21 cellular contexts compared by ENCODE assay signal in the genomic region with DNA sequence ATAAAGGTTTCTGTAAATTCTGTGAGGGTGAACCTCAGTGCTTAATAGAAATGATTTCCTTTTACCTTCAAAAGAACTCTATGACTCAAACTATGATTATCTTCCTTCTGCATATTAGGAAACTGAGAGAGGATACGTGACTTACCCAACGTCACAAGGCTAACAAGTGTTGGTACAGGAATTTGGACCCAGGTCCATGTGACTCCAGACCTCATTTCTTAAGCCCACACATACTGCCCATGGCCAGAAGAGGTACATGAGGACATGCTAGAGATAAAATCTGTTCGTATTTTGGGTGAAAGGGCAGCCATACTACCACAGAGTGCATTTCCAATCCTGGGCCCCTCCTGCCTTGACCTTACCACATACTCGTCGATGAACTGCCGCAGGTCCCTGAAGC.
DNase-seq lines count a peak whose midpoint lies in the region; ATAC-seq and TF ChIP-seq lines count a peak whose summit lies in the region.
"Had no signal": no experiment of that assay in that cellular context is flagged by ENCODE, and none has a peak within 500 bp of the region (broad histone marks: within the 10 kb centered on the region; RNA-seq: fewer than 3 reads in every experiment).

No MANE protein-coding gene starts in this region.

- peaks cover 92% of the 10 kb centered on the region for H3K4me1 ChIP-seq in OCI-LY3 (ENCODE audit: low read length)
- H3K4me1 ChIP-seq in spleen: peaks cover 15 to 100% (median 75%) of the 10 kb centered on the region in 6 donors
- H3K4me1 ChIP-seq: gastrocnemius medialis had no signal

- H3K79me2 ChIP-seq in OCI-LY3 (ENCODE audit: low read length): no peaks in the 10 kb centered on the region

- H3K9ac ChIP-seq in OCI-LY3 (ENCODE audit: low read length): peak overlapping the region; percentile 36; the same call in 1 of the 2 replicates

- H4K20me1 ChIP-seq in OCI-LY3 (ENCODE audit: insufficient read depth, low read length): no peaks in the 10 kb centered on the region

- peaks cover 2% of the 10 kb centered on the region for H3K9me3 Mint-ChIP-seq in activated CD8-positive, alpha-beta T cell treated with anti-CD3 and anti-CD28 coated beads for 36 hours
- H3K9me3 Mint-ChIP-seq in activated CD8-positive, alpha-beta T cell treated with anti-CD3 and anti-CD28 coated beads, Interleukin-2, amount 10 ng/mL, durations not matched to agents 7 days and 5 days (ENCODE audit: insufficient read depth): no peaks in the 10 kb centered on the region
- H3K9me3 Mint-ChIP-seq: activated T-cell treated with anti-CD3 and anti-CD28 coated beads, Interleukin-2, amount 50 U/mL, for 4 hours had no signal

- POLR2A ChIA-PET in activated CD8-positive, alpha-beta T cell treated with anti-CD3 and anti-CD28 coated beads for 36 hours (lab: Charles Lee): no interaction called here
- POLR2A ChIA-PET in activated CD8-positive, alpha-beta T cell treated with anti-CD3 and anti-CD28 coated beads, Interleukin-2, amount 10 ng/mL, durations not matched to agents 7 days and 5 days (lab: Charles Lee): no interaction called here

- H3K27ac Mint-ChIP-seq in activated CD8-positive, alpha-beta T cell treated with anti-CD3 and anti-CD28 coated beads for 36 hours: peak overlapping the region; percentile 40
- no peak overlapping the region for H3K27ac Mint-ChIP-seq in activated CD8-positive, alpha-beta T cell treated with anti-CD3 and anti-CD28 coated beads, Interleukin-2, amount 10 ng/mL, durations not matched to agents 7 days and 5 days

- H3K27ac ChIP-seq in OCI-LY3 (ENCODE audit: low read length) (peak overlapping the region; percentile 88), spleen (peak overlapping the region in 6 of 8 donors; percentile 63 to 87 (median 82))
- H3K27ac ChIP-seq: coronary artery, gastrocnemius medialis, tibial nerve had no signal

- H3K4me2 ChIP-seq in OCI-LY3 (ENCODE audit: low read length): peak overlapping the region; percentile 64

- ATAC-seq in activated CD8-positive, alpha-beta T cell treated with anti-CD3 and anti-CD28 coated beads for 36 hours: no peak
- ATAC-seq in activated CD8-positive, alpha-beta T cell treated with anti-CD3 and anti-CD28 coated beads, Interleukin-2, amount 10 ng/mL, durations not matched to agents 7 days and 5 days: no peak
- ATAC-seq in left lobe of liver (peak; percentile 35), GM19023 (IDR thresholded peaks at IDR 0.05; ENCODE audit: unreplicated experiment) (no peak)
- ATAC-seq: activated T-cell treated with anti-CD3 and anti-CD28 coated beads, Interleukin-2, amount 50 U/mL, for 4 hours; gastrocnemius medialis; left lung had no signal

- H2AFZ ChIP-seq in OCI-LY3 (ENCODE audit: low read depth, low read length): no peak overlapping the region

- H3K4me1 Mint-ChIP-seq in activated CD8-positive, alpha-beta T cell treated with anti-CD3 and anti-CD28 coated beads for 36 hours (ENCODE audit: low read depth): peaks cover 47% of the 10 kb centered on the region
- H3K4me1 Mint-ChIP-seq in activated CD8-positive, alpha-beta T cell treated with anti-CD3 and anti-CD28 coated beads, Interleukin-2, amount 10 ng/mL, durations not matched to agents 7 days and 5 days (ENCODE audit: low read depth): peaks cover 61% of the 10 kb centered on the region

- WGBS in spleen, 5 donors: 56 to 86% (median 81%) methylated on average over 4 to 6 of the region's 6 CpGs

- H3K4me3 Mint-ChIP-seq in activated CD8-positive, alpha-beta T cell treated with anti-CD3 and anti-CD28 coated beads for 36 hours: no peak overlapping the region
- no peak overlapping the region for H3K4me3 Mint-ChIP-seq in activated CD8-positive, alpha-beta T cell treated with anti-CD3 and anti-CD28 coated beads, Interleukin-2, amount 10 ng/mL, durations not matched to agents 7 days and 5 days
- H3K4me3 Mint-ChIP-seq: activated T-cell treated with anti-CD3 and anti-CD28 coated beads, Interleukin-2, amount 50 U/mL, for 4 hours had no signal

- TF ChIP-seq POLR2A in spleen (IDR thresholded peaks at IDR 0.05): no peak

- no peak for TF ChIP-seq CTCF in activated CD8-positive, alpha-beta T cell treated with anti-CD3 and anti-CD28 coated beads for 36 hours (IDR thresholded peaks at IDR 0.05)
- TF ChIP-seq CTCF in OCI-LY3 (IDR thresholded peaks at IDR 0.05; ENCODE audit: low read depth, low read length) (no peak), spleen (IDR thresholded peaks at IDR 0.05 in 8 of 11, conservative IDR thresholded peaks at IDR 0.05 in 3 of 11) (no peak)

- no peak for DNase-seq in activated CD8-positive, alpha-beta T cell treated with anti-CD3 and anti-CD28 coated beads for 36 hours
- no peak for DNase-seq in activated CD8-positive, alpha-beta T cell treated with anti-CD3 and anti-CD28 coated beads, Interleukin-2, amount 10 ng/mL, durations not matched to agents 7 days and 5 days
- no peak for DNase-seq in left lobe of liver (ENCODE audit: low spot score)
- no peak for DNase-seq in spleen
- no peak for DNase-seq in dermis blood vessel endothelial cell
- DNase-seq in HK-2 (ENCODE audit: unreplicated experiment): no peak
- DNase-seq: activated naive CD4-positive, alpha-beta T cell treated with anti-CD3 and anti-CD28 coated beads, Interleukin-2, amount 50 U/mL, for 16 hours; activated T-cell treated with anti-CD3 and anti-CD28 coated beads, Interleukin-2, amount 50 U/mL, for 4 hours; anterior cingulate cortex; gastrocnemius medialis; HCEC 1CT; hippocampal formation; left lung; NCI-H1417 treated with DMSO at 0.1 percent for 48 hours; NCI-H345; NCI-H748 treated with DMSO at 0.1 percent for 48 hours; occipital lobe had no signal

- H3K27me3 ChIP-seq in OCI-LY3 (ENCODE audit: low read depth, low read length) (no peaks in the 10 kb centered on the region), spleen (replicated peaks in 1 of 7) (no peaks in the 10 kb centered on the region)
- H3K27me3 ChIP-seq: gastrocnemius medialis, left lung, tibial nerve had no signal

- H3K9me3 ChIP-seq in OCI-LY3 (ENCODE audit: insufficient read depth, low read length): no peaks in the 10 kb centered on the region
- H3K9me3 ChIP-seq in spleen: no peaks in the 10 kb centered on the region
- H3K9me3 ChIP-seq: gastrocnemius medialis, left lung, tibial nerve had no signal

- H3K36me3 ChIP-seq in OCI-LY3 (replicated peaks; ENCODE audit: low read depth, low read length): peaks cover 61% of the 10 kb centered on the region
- H3K36me3 ChIP-seq in spleen: peaks cover 0 to 97% (median 45%) of the 10 kb centered on the region in 6 donors
- H3K36me3 ChIP-seq: gastrocnemius medialis, tibial nerve had no signal

- H3K27me3 Mint-ChIP-seq in activated CD8-positive, alpha-beta T cell treated with anti-CD3 and anti-CD28 coated beads for 36 hours: no peaks in the 10 kb centered on the region
- no peaks in the 10 kb centered on the region for H3K27me3 Mint-ChIP-seq in activated CD8-positive, alpha-beta T cell treated with anti-CD3 and anti-CD28 coated beads, Interleukin-2, amount 10 ng/mL, durations not matched to agents 7 days and 5 days (ENCODE audit: low read depth)

- H3K36me3 Mint-ChIP-seq in activated CD8-positive, alpha-beta T cell treated with anti-CD3 and anti-CD28 coated beads for 36 hours (ENCODE audit: low read depth): no peaks in the 10 kb centered on the region
- peaks cover 22% of the 10 kb centered on the region for H3K36me3 Mint-ChIP-seq in activated CD8-positive, alpha-beta T cell treated with anti-CD3 and anti-CD28 coated beads, Interleukin-2, amount 10 ng/mL, durations not matched to agents 7 days and 5 days (ENCODE audit: low read depth)

- H3K4me3 ChIP-seq in OCI-LY3 (ENCODE audit: low read length) (no peak overlapping the region; the same call in 1 of the 2 replicates), spleen (no peak overlapping the region)
- H3K4me3 ChIP-seq: coronary artery, gastrocnemius medialis, left lung, tibial nerve had no signal

- intact Hi-C loops in activated CD8-positive, alpha-beta T cell treated with anti-CD3 and anti-CD28 coated beads for 36 hours (cut with micrococcal nuclease): loop anchor here (10.0 kb wide), 1 partner anchor 377 kb away; no protein-coding TSS in a partner anchor
- intact Hi-C loops in spleen (cut with DNase I; ENCODE audit: low total_unique reads): loop anchor here (10.0 kb wide), 1 partner anchor 77 kb away; the partner anchor contains the start of gene PIK3AP1

- CTCF ChIA-PET in activated CD8-positive, alpha-beta T cell treated with anti-CD3 and anti-CD28 coated beads for 36 hours (lab: Charles Lee): interaction anchor here (1.0 to 2.2 kb wide), 3 partner anchors 70 to 377 kb away, joined by 3 to 4 read pairs (median 3); no protein-coding TSS in a partner anchor
- CTCF ChIA-PET in activated CD8-positive, alpha-beta T cell treated with anti-CD3 and anti-CD28 coated beads, Interleukin-2, amount 10 ng/mL, durations not matched to agents 7 days and 5 days (lab: Charles Lee): interaction anchor here (5.2 kb wide), 1 partner anchor 7 kb away, joined by 39 read pairs; no protein-coding TSS in a partner anchor
